ENCODE assay signal across 16 cellular contexts in genomic region chr22:49588739-49589138, GRCh38.
DNase-seq lines count a peak whose midpoint lies in the region; ATAC-seq and TF ChIP-seq lines count a peak whose summit lies in the region.
"Had no signal": no experiment of that assay in that cellular context is flagged by ENCODE, and none has a peak within 500 bp of the region (broad histone marks: within the 10 kb centered on the region; RNA-seq: fewer than 3 reads in every experiment).

No MANE protein-coding gene starts in this region.

- no peaks in the 10 kb centered on the region for H3K4me1 Mint-ChIP-seq in activated naive CD8-positive, alpha-beta T cell treated with anti-CD3 and anti-CD28 coated beads, Interleukin-2, amount 10 ng/mL, durations not matched to agents 7 days and 5 days
- peaks cover 2% of the 10 kb centered on the region for H3K4me1 Mint-ChIP-seq in activated naive CD8-positive, alpha-beta T cell treated with anti-CD3 and anti-CD28 coated beads, Interleukin-2, amount 50 U/mL, for 24 hours
- peaks cover 5% of the 10 kb centered on the region for H3K4me1 Mint-ChIP-seq in activated B cell treated with CpG ODN at 0.5 μM for 24 hours
- peaks cover 7% of the 10 kb centered on the region for H3K4me1 Mint-ChIP-seq in stimulated activated memory B cell treated with anti-CD40 and anti-IgM and Interleukin-4, amounts not matched to agents 10 μg/mL and 1 μg/mL and 100 μg/mL, for 72 hours

- no peak for ATAC-seq in activated naive CD8-positive, alpha-beta T cell treated with anti-CD3 and anti-CD28 coated beads, Interleukin-2, amount 10 ng/mL, durations not matched to agents 7 days and 5 days (ENCODE audit: low read depth)
- ATAC-seq in activated naive CD8-positive, alpha-beta T cell treated with anti-CD3 and anti-CD28 coated beads, Interleukin-2, amount 50 U/mL, for 24 hours, result no peak
- ATAC-seq in activated B cell treated with CpG ODN at 0.5 μM for 24 hours (ENCODE audit: low read depth) (no peak), lower lobe of right lung (no peak)
- no peak for ATAC-seq in stimulated activated memory B cell treated with anti-CD40 and anti-IgM and Interleukin-4, amounts not matched to agents 10 μg/mL and 1 μg/mL and 100 μg/mL, for 72 hours
- ATAC-seq: CD8-positive, alpha-beta T cell; HepG2 had no signal

- H3K4me1 ChIP-seq in lower lobe of right lung, result peaks cover 7% of the 10 kb centered on the region

- H3K27me3 Mint-ChIP-seq in activated naive CD8-positive, alpha-beta T cell treated with anti-CD3 and anti-CD28 coated beads, Interleukin-2, amount 10 ng/mL, durations not matched to agents 7 days and 5 days, result no peaks in the 10 kb centered on the region
- no peaks in the 10 kb centered on the region for H3K27me3 Mint-ChIP-seq in activated naive CD8-positive, alpha-beta T cell treated with anti-CD3 and anti-CD28 coated beads, Interleukin-2, amount 50 U/mL, for 24 hours
- H3K27me3 Mint-ChIP-seq in activated B cell treated with CpG ODN at 0.5 μM for 24 hours, result no peaks in the 10 kb centered on the region
- no peaks in the 10 kb centered on the region for H3K27me3 Mint-ChIP-seq in stimulated activated memory B cell treated with anti-CD40 and anti-IgM and Interleukin-4, amounts not matched to agents 10 μg/mL and 1 μg/mL and 100 μg/mL, for 72 hours
- H3K27me3 Mint-ChIP-seq: B cell had no signal

- H3K36me3 Mint-ChIP-seq in activated naive CD8-positive, alpha-beta T cell treated with anti-CD3 and anti-CD28 coated beads, Interleukin-2, amount 10 ng/mL, durations not matched to agents 7 days and 5 days, result no peaks in the 10 kb centered on the region
- H3K36me3 Mint-ChIP-seq in activated naive CD8-positive, alpha-beta T cell treated with anti-CD3 and anti-CD28 coated beads, Interleukin-2, amount 50 U/mL, for 24 hours (ENCODE audit: low read depth), result no peaks in the 10 kb centered on the region
- peaks cover 5% of the 10 kb centered on the region for H3K36me3 Mint-ChIP-seq in activated B cell treated with CpG ODN at 0.5 μM for 24 hours (ENCODE audit: low read depth)
- peaks cover 7% of the 10 kb centered on the region for H3K36me3 Mint-ChIP-seq in stimulated activated memory B cell treated with anti-CD40 and anti-IgM and Interleukin-4, amounts not matched to agents 10 μg/mL and 1 μg/mL and 100 μg/mL, for 72 hours

- DNase-seq in activated naive CD8-positive, alpha-beta T cell treated with anti-CD3 and anti-CD28 coated beads, Interleukin-2, amount 10 ng/mL, durations not matched to agents 7 days and 5 days, result no peak
- DNase-seq in activated naive CD8-positive, alpha-beta T cell treated with anti-CD3 and anti-CD28 coated beads, Interleukin-2, amount 50 U/mL, for 24 hours, result no peak
- DNase-seq in activated B cell treated with CpG ODN at 0.5 μM for 24 hours (peak; percentile 6), lower lobe of right lung (peak; percentile 41), activated gamma-delta T cell (lab: John Stamatoyannopoulos, UW) (no peak), HEK293T (ENCODE audit: extremely low spot score) (no peak)
- DNase-seq: Calu3; CD8-positive, alpha-beta T cell; DMS79 treated with DMSO at 0.1 percent for 48 hours; GF-D8; GOT3; H9 had no signal

- no peaks in the 10 kb centered on the region for H3K9me3 Mint-ChIP-seq in activated naive CD8-positive, alpha-beta T cell treated with anti-CD3 and anti-CD28 coated beads, Interleukin-2, amount 10 ng/mL, durations not matched to agents 7 days and 5 days
- H3K9me3 Mint-ChIP-seq in activated naive CD8-positive, alpha-beta T cell treated with anti-CD3 and anti-CD28 coated beads, Interleukin-2, amount 50 U/mL, for 24 hours, result no peaks in the 10 kb centered on the region
- H3K9me3 Mint-ChIP-seq in activated B cell treated with CpG ODN at 0.5 μM for 24 hours, result no peaks in the 10 kb centered on the region
- no peaks in the 10 kb centered on the region for H3K9me3 Mint-ChIP-seq in stimulated activated memory B cell treated with anti-CD40 and anti-IgM and Interleukin-4, amounts not matched to agents 10 μg/mL and 1 μg/mL and 100 μg/mL, for 72 hours
- H3K9me3 Mint-ChIP-seq: CD8-positive, alpha-beta T cell; H9 had no signal

- no peaks in the 10 kb centered on the region for H3K36me3 ChIP-seq in lower lobe of right lung

- H3K27ac ChIP-seq in lower lobe of right lung, result no peak overlapping the region
- H3K27ac ChIP-seq: BLaER1 treated with 17β-estradiol and CSF1 and Interleukin-3, amounts not matched to agents 10 nM and 100 nM had no signal

- intact Hi-C loops in activated B cell treated with CpG ODN at 0.5 μM for 24 hours (cut with micrococcal nuclease) (no loop called here), lower lobe of right lung (cut with DNase I) (no loop called here)

- no peak overlapping the region for H3K4me3 Mint-ChIP-seq in activated naive CD8-positive, alpha-beta T cell treated with anti-CD3 and anti-CD28 coated beads, Interleukin-2, amount 10 ng/mL, durations not matched to agents 7 days and 5 days
- no peak overlapping the region for H3K4me3 Mint-ChIP-seq in activated naive CD8-positive, alpha-beta T cell treated with anti-CD3 and anti-CD28 coated beads, Interleukin-2, amount 50 U/mL, for 24 hours
- no peak overlapping the region for H3K4me3 Mint-ChIP-seq in activated B cell treated with CpG ODN at 0.5 μM for 24 hours
- no peak overlapping the region for H3K4me3 Mint-ChIP-seq in stimulated activated memory B cell treated with anti-CD40 and anti-IgM and Interleukin-4, amounts not matched to agents 10 μg/mL and 1 μg/mL and 100 μg/mL, for 72 hours
- H3K4me3 Mint-ChIP-seq: B cell; CD8-positive, alpha-beta T cell had no signal

- no peaks in the 10 kb centered on the region for H3K9me3 ChIP-seq in lower lobe of right lung

- H3K27me3 ChIP-seq in lower lobe of right lung (ENCODE audit: low read depth), result no peaks in the 10 kb centered on the region
- H3K27me3 ChIP-seq: BLaER1 treated with 17β-estradiol and CSF1 and Interleukin-3, amounts not matched to agents 10 nM and 100 nM had no signal

- POLR2A ChIA-PET in activated naive CD8-positive, alpha-beta T cell treated with anti-CD3 and anti-CD28 coated beads, Interleukin-2, amount 10 ng/mL, durations not matched to agents 7 days and 5 days (lab: Charles Lee), result no interaction called here
- POLR2A ChIA-PET in activated B cell treated with CpG ODN at 0.5 μM for 24 hours (lab: Charles Lee), result no interaction called here
- POLR2A ChIA-PET in HEK293T (lab: Yijun Ruan, JAX), result no interaction called here

- CTCF ChIA-PET in activated B cell treated with CpG ODN at 0.5 μM for 24 hours (lab: Charles Lee) (no interaction called here), HEK293T (lab: Yijun Ruan, JAX) (no interaction called here)

- no peak overlapping the region for H3K4me3 ChIP-seq in lower lobe of right lung
- H3K4me3 ChIP-seq: BLaER1 treated with 17β-estradiol and CSF1 and Interleukin-3, amounts not matched to agents 10 nM and 100 nM had no signal

- TF ChIP-seq CTCF in activated B cell treated with CpG ODN at 0.5 μM for 24 hours (IDR thresholded peaks at IDR 0.05), result no peak
- no peak for TF ChIP-seq CTCF in lower lobe of right lung (IDR thresholded peaks at IDR 0.05)

- peak overlapping the region; percentile 38 for H3K27ac Mint-ChIP-seq in activated naive CD8-positive, alpha-beta T cell treated with anti-CD3 and anti-CD28 coated beads, Interleukin-2, amount 10 ng/mL, durations not matched to agents 7 days and 5 days
- no peak overlapping the region for H3K27ac Mint-ChIP-seq in activated naive CD8-positive, alpha-beta T cell treated with anti-CD3 and anti-CD28 coated beads, Interleukin-2, amount 50 U/mL, for 24 hours
- no peak overlapping the region for H3K27ac Mint-ChIP-seq in activated B cell treated with CpG ODN at 0.5 μM for 24 hours
- H3K27ac Mint-ChIP-seq in stimulated activated memory B cell treated with anti-CD40 and anti-IgM and Interleukin-4, amounts not matched to agents 10 μg/mL and 1 μg/mL and 100 μg/mL, for 72 hours, result no peak overlapping the region
- H3K27ac Mint-ChIP-seq: B cell; CD8-positive, alpha-beta T cell had no signal

TF ChIP-seq in HEK293T, 16 proteins besides CTCF, POLR2A, EP300 and RAD21:
- no peak for TF ChIP-seq LEF1 (IDR thresholded peaks at IDR 0.05; ENCODE audit: borderline replicate concordance)
- no peak for TF ChIP-seq FOXA1 (IDR thresholded peaks at IDR 0.05)
- TF ChIP-seq HDGF (IDR thresholded peaks at IDR 0.05; ENCODE audit: borderline replicate concordance), result no peak
- TF ChIP-seq SP1 (IDR thresholded peaks at IDR 0.05), result no peak
- TF ChIP-seq FOXK2 (IDR thresholded peaks at IDR 0.05), result no peak
- no peak for TF ChIP-seq PKNOX1 (IDR thresholded peaks at IDR 0.05)
- TF ChIP-seq ZNF384 (IDR thresholded peaks at IDR 0.05), result no peak
- TF ChIP-seq NFRKB (IDR thresholded peaks at IDR 0.05), result no peak
- TF ChIP-seq ARNT (IDR thresholded peaks at IDR 0.05), result no peak
- no peak for TF ChIP-seq FOXM1 (IDR thresholded peaks at IDR 0.05; ENCODE audit: borderline replicate concordance)
- no peak for TF ChIP-seq BHLHE40 (IDR thresholded peaks at IDR 0.05; ENCODE audit: borderline replicate concordance)
- no peak for TF ChIP-seq SUZ12 (IDR thresholded peaks at IDR 0.05)
- TF ChIP-seq TARDBP (IDR thresholded peaks at IDR 0.05), result no peak
- no peak for TF ChIP-seq L3MBTL2 (conservative IDR thresholded peaks at IDR 0.05)

Comparison
In these comparisons a context has a peak if more than half of its experiments do, and no peak if none do; other contexts are left out.
1. DNase-seq: peak in activated B cell treated with CpG ODN at 0.5 μM for 24 hours (single experiment) and lower lobe of right lung (single experiment); none in activated naive CD8-positive, alpha-beta T cell treated with anti-CD3 and anti-CD28 coated beads, Interleukin-2, amount 10 ng/mL, durations not matched to agents 7 days and 5 days (single experiment), activated naive CD8-positive, alpha-beta T cell treated with anti-CD3 and anti-CD28 coated beads, Interleukin-2, amount 50 U/mL, for 24 hours (single experiment), activated gamma-delta T cell (single experiment) and HEK293T (single experiment).